In genomic region chr16:68644715-68645493, GRCh38 we compare ENCODE assay signal across 8 cellular contexts. TPM values are rescaled to one million over a fixed set of nuclear protein-coding genes. Genes with fewer than 3 reads are reported as not detected.
DNase-seq lines count a peak whose midpoint lies in the region; TF ChIP-seq lines count a peak whose summit lies in the region.

Gene CDH3 (plus strand): TSS chr16:68645310. CDS start chr16:68645380, 70 bp downstream.

- H3K4ac ChIP-seq in H9 (ENCODE audit: low read depth, low read length): no peak within 1 kb of the TSS

- no peaks in the 10 kb centered on the region for H4K20me1 ChIP-seq in H9 (ENCODE audit: control insufficient read depth, insufficient read depth, insufficient read length)

- no peaks in the 10 kb centered on the region for H3K9me3 ChIP-seq in H9 (ENCODE audit: control insufficient read depth, low read depth, low read length)
- H3K9me3 ChIP-seq in ovary: no peaks in the 10 kb centered on the region

- no peak within 1 kb of the TSS for H4K91ac ChIP-seq in H9 (ENCODE audit: insufficient read length, low read depth, low read length)

- no peak within 1 kb of the TSS for H2BK20ac ChIP-seq in H9 (ENCODE audit: low read depth, low read length, poor library complexity, severe bottlenecking)

- peak within 1 kb of the TSS; percentile 65 for H3K9ac ChIP-seq in H9 (ENCODE audit: extremely low read depth, insufficient read length, low read length)

- H3K27ac Mint-ChIP-seq in H9 (peak within 1 kb of the TSS; percentile 85 to 92 (median 91)), CD14-positive monocyte (no peak within 1 kb of the TSS)
- no peak within 1 kb of the TSS for H3K27ac Mint-ChIP-seq in T-helper 2 cell treated with Interferon-gamma antibody and Interleukin-4, amounts not matched to agents 5 μg/mL and 100 μg/mL, for 36 hours

- intact Hi-C loops in ovary (cut with DNase I) (no loop called here), CD14-positive monocyte (cut with micrococcal nuclease) (no loop called here)

- H3K4me1 ChIP-seq in H9 (ENCODE audit: insufficient read depth, low read length): no peaks in the 10 kb centered on the region
- peaks cover 12% of the 10 kb centered on the region for H3K4me1 ChIP-seq in ovary (ENCODE audit: insufficient read depth)

- H3K36me3 ChIP-seq in ovary: no peaks in the 10 kb centered on the region

- H3K23me2 ChIP-seq in H9 (ENCODE audit: insufficient read length, low read depth, low read length, poor library complexity, severe bottlenecking): peaks cover 28% of the 10 kb centered on the region

- peak within 1 kb of the TSS; percentile 86 to 92 for H3K4me3 Mint-ChIP-seq in H9
- peak within 1 kb of the TSS in 1 of 2 donors; percentile 85 for H3K4me3 Mint-ChIP-seq in CD14-positive monocyte
- no peak within 1 kb of the TSS for H3K4me3 Mint-ChIP-seq in T-helper 2 cell treated with Interferon-gamma antibody and Interleukin-4, amounts not matched to agents 5 μg/mL and 100 μg/mL, for 36 hours

- no peak within 1 kb of the TSS for H2BK5ac ChIP-seq in H9 (ENCODE audit: insufficient read length, low read length)

- no peak within 1 kb of the TSS for H2BK12ac ChIP-seq in H9 (ENCODE audit: insufficient read length, low read depth, low read length)

- H3K36me3 Mint-ChIP-seq in H9 (ENCODE audit: insufficient read depth in 1 of 3, low read depth in 3 of 3) (peaks cover 3 to 22% (median 14%) of the 10 kb centered on the region in 3 experiments; a peak in 6 of 7 replicates), CD14-positive monocyte (no peaks in the 10 kb centered on the region)
- H3K36me3 Mint-ChIP-seq in T-helper 2 cell treated with Interferon-gamma antibody and Interleukin-4, amounts not matched to agents 5 μg/mL and 100 μg/mL, for 36 hours (ENCODE audit: low read depth): no peaks in the 10 kb centered on the region

- peak within 1 kb of the TSS; percentile 52 for H3K14ac ChIP-seq in H9 (ENCODE audit: insufficient read depth, low read length)

- H3K9me3 Mint-ChIP-seq in H9: no peaks in the 10 kb centered on the region
- H3K9me3 Mint-ChIP-seq in CD14-positive monocyte: peaks cover 0 to 8% (median 3%) of the 10 kb centered on the region in 7 donors
- no peaks in the 10 kb centered on the region for H3K9me3 Mint-ChIP-seq in T-helper 2 cell treated with Interferon-gamma antibody and Interleukin-4, amounts not matched to agents 5 μg/mL and 100 μg/mL, for 36 hours

- peak within 1 kb of the TSS; percentile 96 for H3K4me2 ChIP-seq in H9 (ENCODE audit: insufficient read depth, insufficient read length, low read length)

- no peak within 1 kb of the TSS for H4K5ac ChIP-seq in H9 (ENCODE audit: insufficient read length, low read depth, low read length)

- H3K18ac ChIP-seq in H9 (ENCODE audit: insufficient read length, low read depth, low read length): peak within 1 kb of the TSS; percentile 65

- peaks cover 29% of the 10 kb centered on the region for H3K27me3 Mint-ChIP-seq in H9 (ENCODE audit: low read depth)
- peaks cover 76 to 86% (median 79%) of the 10 kb centered on the region in 3 donors for H3K27me3 Mint-ChIP-seq in CD14-positive monocyte (ENCODE audit: low read depth in 3 of 3)
- H3K27me3 Mint-ChIP-seq in T-helper 2 cell treated with Interferon-gamma antibody and Interleukin-4, amounts not matched to agents 5 μg/mL and 100 μg/mL, for 36 hours (ENCODE audit: low read depth): peaks cover 66% of the 10 kb centered on the region

- H3K27me3 ChIP-seq in H9 (ENCODE audit: insufficient read depth, low read length) (no peaks in the 10 kb centered on the region; the same call in 1 of the 2 replicates), ovary (no peaks in the 10 kb centered on the region)

- H3K4me3 ChIP-seq in epithelial cell of proximal tubule (ENCODE audit: low read depth, low read length) (peak within 1 kb of the TSS; percentile 57), ovary (peak within 1 kb of the TSS; percentile 68)

- no peak within 1 kb of the TSS for H2AFZ ChIP-seq in H9 (ENCODE audit: low read length)

- no peak within 1 kb of the TSS for H4K8ac ChIP-seq in H9 (replicated peaks; ENCODE audit: insufficient read length, low read depth, low read length)

- TF ChIP-seq EP300 in ovary (IDR thresholded peaks at IDR 0.05): no peak

- DNase-seq in AG08395 (ENCODE audit: low spot score) (peak; percentile 24), H9 (peak; percentile 95), T follicular helper cell (ENCODE audit: low read depth) (peak; percentile 14), epithelial cell of proximal tubule (ENCODE audit: low read depth) (no peak), ovary (peak; percentile 69 to 84 (median 75)), CD14-positive monocyte (ENCODE audit: low spot score) (no peak), NCI-H1930 (lab: John Stamatoyannopoulos, UW) (no peak)
- no peak for DNase-seq in T-helper 2 cell treated with Interferon-gamma antibody and Interleukin-4, amounts not matched to agents 5 μg/mL and 100 μg/mL, for 36 hours (ENCODE audit: low spot score)

- no CpG with 5 or more reads among the region's 53 CpGs for WGBS in H9 (ENCODE audit: extremely low coverage, insufficient read length, low lambda C conversion rate)
- 0 to 1% (median 0%) methylated on average over 36 to 53 of the region's 53 CpGs for WGBS in ovary, 3 donors

- no peak within 1 kb of the TSS for H2BK15ac ChIP-seq in H9 (ENCODE audit: low read depth, low read length)

- H3T11ph ChIP-seq in H9 (ENCODE audit: low read length): no peak within 1 kb of the TSS

- H3K23ac ChIP-seq in H9 (ENCODE audit: insufficient read length, low read depth, low read length): no peak within 1 kb of the TSS

- peaks cover 20% of the 10 kb centered on the region; the same call in 1 of the 2 replicates for H3K79me2 ChIP-seq in H9 (ENCODE audit: insufficient read depth, low read length)

- no peak within 1 kb of the TSS for H2BK120ac ChIP-seq in H9 (ENCODE audit: low read depth, low read length, poor library complexity, severe bottlenecking)

- peaks cover 3% of the 10 kb centered on the region for H3K79me1 ChIP-seq in H9 (ENCODE audit: insufficient read depth, low read depth, low read length, poor library complexity, severe bottlenecking)

- H3K4me1 Mint-ChIP-seq in H9 (peaks cover 39 to 43% of the 10 kb centered on the region in 2 experiments), CD14-positive monocyte (peaks cover 10% of the 10 kb centered on the region)
- H3K4me1 Mint-ChIP-seq in T-helper 2 cell treated with Interferon-gamma antibody and Interleukin-4, amounts not matched to agents 5 μg/mL and 100 μg/mL, for 36 hours (ENCODE audit: low read depth): no peaks in the 10 kb centered on the region

- TF ChIP-seq POLR2A in ovary (IDR thresholded peaks at IDR 0.05): peak; percentile 6

- H2AK5ac ChIP-seq in H9 (ENCODE audit: insufficient read length, low read length): no peak within 1 kb of the TSS

- TF ChIP-seq CTCF in H9 (conservative IDR thresholded peaks at IDR 0.05) (peak; percentile 22; the same call in 1 of the 3 replicates), epithelial cell of proximal tubule (conservative IDR thresholded peaks at IDR 0.05; ENCODE audit: low read depth, low read length) (no peak), ovary (IDR thresholded peaks at IDR 0.05) (no peak), CD14-positive monocyte (IDR thresholded peaks at IDR 0.05) (no peak)

- no peak within 1 kb of the TSS for H3K56ac ChIP-seq in H9 (ENCODE audit: insufficient read length, low read depth, low read length)

- H3K27ac ChIP-seq in H9 (ENCODE audit: insufficient read length, low read depth, low read length) (peak within 1 kb of the TSS; percentile 76), ovary (peak within 1 kb of the TSS; percentile 88 to 89)

RNA-seq across cellular contexts. Expression of gene CDH3, which starts in this region (rescaled TPM):
- total RNA-seq in H9 (2021) (92.9 and 97.2 TPM in 2 replicates), epithelial cell of proximal tubule (91.2 and 174 TPM in 2 replicates), ovary (10 to 100 TPM; 32.4 to 99.0 (median 52.4) TPM)
- polyA plus RNA-seq in ovary (10 to 100 TPM; 75.2 to 84.5 TPM), CD14-positive monocyte (not detected)

Comparison
In these comparisons a context has a peak if more than half of its experiments do, and no peak if none do; other contexts are left out.
1. RNA of gene CDH3 (polyA plus RNA-seq): 75.2 to 84.5 TPM in ovary; not detected in CD14-positive monocyte; every median in the first group is over 10 times any median in the second.
2. DNase-seq: peak in AG08395 (single experiment), H9 (single experiment), T follicular helper cell (single experiment) and ovary (5 of 5); none in epithelial cell of proximal tubule (single experiment), CD14-positive monocyte (single experiment), NCI-H1930 (0 of 2) and T-helper 2 cell treated with Interferon-gamma antibody and Interleukin-4, amounts not matched to agents 5 μg/mL and 100 μg/mL, for 36 hours (single experiment).
3. H3K27ac Mint-ChIP-seq: peak in H9 (3 of 3); none in CD14-positive monocyte (0 of 7) and T-helper 2 cell treated with Interferon-gamma antibody and Interleukin-4, amounts not matched to agents 5 μg/mL and 100 μg/mL, for 36 hours (single experiment).